14 cellular contexts compared by ENCODE assay signal in the genomic region with DNA sequence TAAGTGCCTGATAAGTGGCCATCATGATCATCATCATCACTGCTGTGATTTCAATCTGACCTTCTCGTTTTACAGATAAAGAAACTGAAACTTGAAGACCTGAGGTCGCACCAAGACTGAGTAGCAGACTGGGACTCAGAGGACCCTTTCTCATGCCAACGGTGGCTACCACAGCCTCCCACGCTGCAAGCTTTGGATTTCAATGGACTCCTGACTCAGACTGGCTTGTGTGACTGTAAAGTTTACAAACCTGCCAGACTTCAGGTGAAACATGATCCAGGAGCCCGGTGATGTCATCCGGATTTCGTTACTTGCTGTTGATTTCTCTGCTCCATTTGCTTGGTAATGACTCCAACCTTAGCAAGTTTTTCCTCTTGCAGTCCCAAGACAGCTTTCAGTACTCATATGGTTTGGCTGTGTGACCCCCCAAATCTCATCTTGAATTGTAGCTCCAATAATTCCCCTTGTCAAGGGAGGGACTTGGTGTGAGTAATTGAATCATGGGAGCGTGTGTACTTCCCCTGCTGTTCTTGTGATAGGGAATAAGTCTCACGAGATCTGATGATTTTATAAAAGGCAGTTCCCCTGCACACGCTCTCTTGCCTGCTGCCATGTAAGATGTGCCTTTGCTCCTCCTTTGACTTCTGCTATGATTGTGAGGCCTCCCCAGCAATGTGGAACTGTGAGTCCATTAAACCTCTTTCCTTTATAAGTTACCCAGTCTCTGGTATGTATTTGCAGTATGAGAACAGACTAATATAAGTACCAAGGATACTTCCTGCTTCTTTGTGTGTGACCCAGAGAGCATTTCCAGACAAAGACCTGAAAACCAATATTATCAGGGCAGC.
DNase-seq lines count a peak whose midpoint lies in the region; ATAC-seq, FAIRE-seq and TF ChIP-seq lines count a peak whose summit lies in the region.
"Had no signal": no experiment of that assay in that cellular context is flagged by ENCODE, and none has a peak within 500 bp of the region (broad histone marks: within the 10 kb centered on the region; RNA-seq: fewer than 3 reads in every experiment).

No MANE protein-coding gene starts in this region.

- CTCF ChIA-PET in HEK293T (lab: Yijun Ruan, JAX) = no interaction called here

- peak; percentile 29 for DNase-seq in HEK293T (ENCODE audit: extremely low spot score)
- peak; percentile 92 for DNase-seq in RCC 7860 (ENCODE audit: low spot score)
- DNase-seq in iPS-NIHi7 (ENCODE audit: extremely low spot score) = peak; percentile 17
- DNase-seq in anterior cingulate cortex (lab: John Stamatoyannopoulos, UW) = no peak
- no peak for DNase-seq in amygdala (lab: John Stamatoyannopoulos, UW)
- DNase-seq in NCI-H146 treated with DMSO at 0.1 percent for 48 hours (lab: John Stamatoyannopoulos, UW; ENCODE audit: unreplicated experiment) = no peak
- DNase-seq: activated CD8-positive, alpha-beta memory T cell treated with anti-CD3 and anti-CD28 coated beads, Interleukin-2, amount 10 ng/mL, durations not matched to agents 7 days and 5 days; pancreas had no signal

- no peak for TF ChIP-seq CTCF in C4-2B (conservative IDR thresholded peaks at IDR 0.05)

- peak; percentile 88 for FAIRE-seq in RCC 7860 (lab: Jason Lieb, UNC)
- FAIRE-seq: frontal cortex, H1, pancreas had no signal

- POLR2A ChIA-PET in HEK293T (lab: Yijun Ruan, JAX) = no interaction called here

- H3K27ac ChIP-seq in C4-2B = peak overlapping the region; percentile 30; the same call in 1 of the 2 replicates
- H3K27ac ChIP-seq: pancreas, thoracic aorta had no signal

- no peak for ATAC-seq in HG03196 (IDR thresholded peaks at IDR 0.05; ENCODE audit: unreplicated experiment)
- ATAC-seq: activated CD8-positive, alpha-beta memory T cell treated with anti-CD3 and anti-CD28 coated beads, Interleukin-2, amount 10 ng/mL, durations not matched to agents 7 days and 5 days; pancreas; WTC11 had no signal

TF ChIP-seq in HEK293T, 16 proteins besides CTCF, POLR2A, EP300 and RAD21:
- no peak for TF ChIP-seq ZNF384 (IDR thresholded peaks at IDR 0.05)
- no peak for TF ChIP-seq FOXA1 (IDR thresholded peaks at IDR 0.05)
- TF ChIP-seq BHLHE40 (IDR thresholded peaks at IDR 0.05; ENCODE audit: borderline replicate concordance) = no peak
- TF ChIP-seq HDGF (IDR thresholded peaks at IDR 0.05; ENCODE audit: borderline replicate concordance) = no peak
- no peak for TF ChIP-seq SUZ12 (IDR thresholded peaks at IDR 0.05)
- TF ChIP-seq TARDBP (IDR thresholded peaks at IDR 0.05) = no peak
- TF ChIP-seq LEF1 (IDR thresholded peaks at IDR 0.05; ENCODE audit: borderline replicate concordance) = no peak
- TF ChIP-seq, protein P1, sequence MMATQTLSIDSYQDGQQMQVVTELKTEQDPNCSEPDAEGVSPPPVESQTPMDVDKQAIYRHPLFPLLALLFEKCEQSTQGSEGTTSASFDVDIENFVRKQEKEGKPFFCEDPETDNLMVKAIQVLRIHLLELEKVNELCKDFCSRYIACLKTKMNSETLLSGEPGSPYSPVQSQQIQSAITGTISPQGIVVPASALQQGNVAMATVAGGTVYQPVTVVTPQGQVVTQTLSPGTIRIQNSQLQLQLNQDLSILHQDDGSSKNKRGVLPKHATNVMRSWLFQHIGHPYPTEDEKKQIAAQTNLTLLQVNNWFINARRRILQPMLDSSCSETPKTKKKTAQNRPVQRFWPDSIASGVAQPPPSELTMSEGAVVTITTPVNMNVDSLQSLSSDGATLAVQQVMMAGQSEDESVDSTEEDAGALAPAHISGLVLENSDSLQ (IDR thresholded peaks at IDR 0.05) = no peak
- no peak for TF ChIP-seq ELF4 (IDR thresholded peaks at IDR 0.05)
- no peak for TF ChIP-seq SP1 (IDR thresholded peaks at IDR 0.05)
- no peak for TF ChIP-seq FOXK2 (IDR thresholded peaks at IDR 0.05)
- TF ChIP-seq L3MBTL2 (conservative IDR thresholded peaks at IDR 0.05) = no peak
- TF ChIP-seq CTBP1 (IDR thresholded peaks at IDR 0.05; ENCODE audit: borderline replicate concordance) = no peak

Comparison
In these comparisons a context has a peak if more than half of its experiments do, and no peak if none do; other contexts are left out.
1. DNase-seq: peak in HEK293T (single experiment), RCC 7860 (single experiment) and iPS-NIHi7 (single experiment); none in anterior cingulate cortex (0 of 58), amygdala (0 of 56) and NCI-H146 treated with DMSO at 0.1 percent for 48 hours (single experiment).